ENCODE assay signal across 15 cellular contexts in the genomic region with DNA sequence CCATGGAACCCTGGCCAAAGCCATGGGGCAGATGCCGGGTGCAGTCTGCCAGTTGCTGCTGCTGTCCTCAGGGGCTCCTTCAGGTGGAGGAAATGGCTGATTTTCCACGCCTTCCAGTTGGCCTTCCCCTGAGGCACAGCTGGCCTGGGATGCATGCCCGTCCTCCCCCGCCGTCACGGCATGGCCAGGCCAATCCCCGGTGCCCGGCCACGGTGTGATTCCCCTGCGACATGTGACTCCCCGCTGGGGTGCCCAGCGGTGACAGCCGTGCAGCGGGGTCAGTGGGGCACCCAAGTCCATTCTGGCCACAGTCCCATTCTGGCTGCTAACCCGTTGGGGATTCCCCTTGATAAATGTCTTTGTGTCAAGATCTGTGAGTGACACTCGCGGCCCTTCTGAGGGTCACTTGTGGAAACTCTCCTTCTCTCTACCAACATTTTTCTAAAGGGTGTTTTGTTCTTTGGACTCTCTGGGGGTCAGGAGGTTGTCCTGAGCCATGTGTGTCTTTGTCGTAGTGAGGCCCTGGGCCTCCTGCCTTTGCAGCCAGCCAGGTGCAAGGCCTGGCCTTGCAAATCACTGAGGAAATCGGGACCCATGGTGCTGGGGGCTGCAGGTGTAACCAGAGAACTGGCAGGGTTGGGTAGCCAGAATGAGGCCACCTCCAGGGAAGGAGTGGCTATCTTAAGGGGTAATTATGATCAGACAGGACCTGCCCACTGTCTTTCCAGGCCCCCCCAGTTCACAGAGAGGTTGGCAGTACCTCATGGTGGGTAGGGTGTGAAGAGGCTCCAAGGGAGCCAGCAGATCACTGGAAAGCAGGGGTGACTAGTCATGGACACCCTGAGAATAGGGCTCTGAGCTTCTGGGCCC.
"Had no signal": no experiment of that assay in that cellular context is flagged by ENCODE, and none has a peak within 500 bp of the region (broad histone marks: within the 10 kb centered on the region; RNA-seq: fewer than 3 reads in every experiment).

No MANE protein-coding gene starts in this region.

- H3K4me3 Mint-ChIP-seq: activated CD4-positive, alpha-beta T cell treated with anti-CD3 and anti-CD28 coated beads for 36 hours; activated T-helper 1 cell treated with anti-CD3 and anti-CD28 coated beads, Interleukin-12 subunit alpha, Interleukin-12 subunit beta, Interleukin-2, Interleukin-4 antibody, amounts not matched to agents 30 ng/mL and 10 ng/mL and 1 ng/mL, durations not matched to agents 14 hours and 24 hours and 36 hours; dendritic cell treated with granulocyte-macrophage colony-stimulating factor and Interleukin-4, amounts not matched to agents 40 ng/mL and 50 ng/mL, for 4 days; effector memory CD8-positive, alpha-beta T cell; naive B cell; T-helper 1 cell treated with Interleukin-12 subunit alpha and Interleukin-12 subunit beta and Interleukin-4 antibody, amounts not matched to agents 30 μg/mL and 1 μg/mL, for 36 hours had no signal

- H3K27ac Mint-ChIP-seq: activated CD4-positive, alpha-beta T cell treated with anti-CD3 and anti-CD28 coated beads for 36 hours; activated T-helper 1 cell treated with anti-CD3 and anti-CD28 coated beads, Interleukin-12 subunit alpha, Interleukin-12 subunit beta, Interleukin-2, Interleukin-4 antibody, amounts not matched to agents 30 ng/mL and 10 ng/mL and 1 ng/mL, durations not matched to agents 14 hours and 24 hours and 36 hours; dendritic cell treated with granulocyte-macrophage colony-stimulating factor and Interleukin-4, amounts not matched to agents 40 ng/mL and 50 ng/mL, for 4 days; effector memory CD8-positive, alpha-beta T cell; naive B cell; T-helper 1 cell treated with Interleukin-12 subunit alpha and Interleukin-12 subunit beta and Interleukin-4 antibody, amounts not matched to agents 30 μg/mL and 1 μg/mL, for 36 hours had no signal

- H3K4me3 ChIP-seq: gastrocnemius medialis, heart left ventricle, smooth muscle cell, thoracic aorta had no signal

- H3K27me3 Mint-ChIP-seq: activated CD4-positive, alpha-beta T cell treated with anti-CD3 and anti-CD28 coated beads for 36 hours; dendritic cell treated with granulocyte-macrophage colony-stimulating factor and Interleukin-4, amounts not matched to agents 40 ng/mL and 50 ng/mL, for 4 days; naive B cell had no signal

- DNase-seq: activated CD4-positive, alpha-beta T cell treated with anti-CD3 and anti-CD28 coated beads for 36 hours; activated naive CD4-positive, alpha-beta T cell; effector memory CD8-positive, alpha-beta T cell; gastrocnemius medialis; naive B cell; WERI-Rb-1 had no signal

- ATAC-seq: activated CD4-positive, alpha-beta T cell treated with anti-CD3 and anti-CD28 coated beads for 36 hours; effector memory CD8-positive, alpha-beta T cell; gastrocnemius medialis; heart left ventricle; right cardiac atrium; SK-N-SH treated with all-trans-retinoic acid at 6 μM for 48 hours had no signal

- H3K27ac ChIP-seq: epithelial cell of prostate, gastrocnemius medialis, heart left ventricle, thoracic aorta, WERI-Rb-1 had no signal

- H3K27me3 ChIP-seq: gastrocnemius medialis, heart left ventricle had no signal

- H3K4me1 Mint-ChIP-seq: activated CD4-positive, alpha-beta T cell treated with anti-CD3 and anti-CD28 coated beads for 36 hours had no signal

- H3K9me3 ChIP-seq: gastrocnemius medialis had no signal

- H3K36me3 ChIP-seq: gastrocnemius medialis, thoracic aorta, WERI-Rb-1 had no signal
